In genomic region chr21:44722701-44723100, GRCh38 we compare ENCODE assay signal across 22 cellular contexts. TPM values are rescaled to one million over a fixed set of nuclear protein-coding genes. Genes with fewer than 3 reads are reported as not detected.
DNase-seq lines count a peak whose midpoint lies in the region; ATAC-seq and TF ChIP-seq lines count a peak whose summit lies in the region.
"Had no signal": no experiment of that assay in that cellular context is flagged by ENCODE, and none has a peak within 500 bp of the region (broad histone marks: within the 10 kb centered on the region; RNA-seq: fewer than 3 reads in every experiment).

No MANE protein-coding gene starts in this region.

- no peak overlapping the region for H3K27ac Mint-ChIP-seq in mesothelial cell of epicardium
- H3K27ac Mint-ChIP-seq: activated CD4-positive, alpha-beta T cell treated with anti-CD3 and anti-CD28 coated beads, Interleukin-2, amount 10 ng/mL, durations not matched to agents 24 days and 14 days; stimulated activated naive CD8-positive, alpha-beta T cell treated with anti-CD3 and anti-CD28 coated beads, Interleukin-15, amount 100 ng/mL, for 72 hours had no signal

- H3K4me1 Mint-ChIP-seq in mesothelial cell of epicardium, result peaks cover 21% of the 10 kb centered on the region

- H3K9me3 Mint-ChIP-seq in mesothelial cell of epicardium, result no peaks in the 10 kb centered on the region
- H3K9me3 Mint-ChIP-seq: activated CD4-positive, alpha-beta T cell treated with anti-CD3 and anti-CD28 coated beads, Interleukin-2, amount 10 ng/mL, durations not matched to agents 24 days and 14 days; stimulated activated naive CD8-positive, alpha-beta T cell treated with anti-CD3 and anti-CD28 coated beads, Interleukin-15, amount 100 ng/mL, for 72 hours had no signal

- H3K9me3 ChIP-seq in BLaER1 (no peaks in the 10 kb centered on the region), ES-I3 (ENCODE audit: control insufficient read depth, insufficient read depth, low read length) (no peaks in the 10 kb centered on the region), Peyer's patch (no peaks in the 10 kb centered on the region), uterus (no peaks in the 10 kb centered on the region)
- H3K9me3 ChIP-seq: colonic mucosa had no signal

- no peaks in the 10 kb centered on the region; the same call in 1 of the 2 replicates for H4K20me1 ChIP-seq in BLaER1

- TF ChIP-seq CTCF in mesothelial cell of epicardium (IDR thresholded peaks at IDR 0.05; ENCODE audit: unreplicated experiment) (no peak), Peyer's patch (IDR thresholded peaks at IDR 0.05) (no peak), uterus (IDR thresholded peaks at IDR 0.05) (no peak)

- peak overlapping the region; percentile 51 for H3K4me3 Mint-ChIP-seq in mesothelial cell of epicardium

- H3K27ac ChIP-seq in BLaER1 (peak overlapping the region; percentile 85), Peyer's patch (no peak overlapping the region), uterus (no peak overlapping the region)
- H3K27ac ChIP-seq: colonic mucosa, KMS-11 had no signal

- peaks cover 38% of the 10 kb centered on the region for H3K4me1 ChIP-seq in BLaER1
- H3K4me1 ChIP-seq in ES-I3 (ENCODE audit: insufficient read depth, low read length), result peaks cover 11% of the 10 kb centered on the region
- no peaks in the 10 kb centered on the region for H3K4me1 ChIP-seq in Peyer's patch
- no peaks in the 10 kb centered on the region for H3K4me1 ChIP-seq in uterus
- H3K4me1 ChIP-seq: colonic mucosa had no signal

- H3K27me3 Mint-ChIP-seq in mesothelial cell of epicardium (ENCODE audit: low read depth), result peaks cover 54% of the 10 kb centered on the region

- DNase-seq in NCI-H69 (lab: John Stamatoyannopoulos, UW) (peak; percentile 81), mesothelial cell of epicardium (ENCODE audit: low spot score in 2 of 2, unreplicated experiment in 2 of 2) (no peak), Peyer's patch (no peak), uterus (no peak)
- DNase-seq: activated CD4-positive, alpha-beta T cell treated with anti-CD3 and anti-CD28 coated beads, Interleukin-2, amount 10 ng/mL, durations not matched to agents 24 days and 14 days; activated CD8-positive, alpha-beta memory T cell treated with anti-CD3 and anti-CD28 coated beads, Interleukin-2, amount 50 U/mL, for 48 hours; colonic mucosa; EL; NCI-H1092 treated with DMSO at 0.1 percent for 48 hours; NK-92 treated with Interleukin-12 subunit alpha and Interleukin-12 subunit beta, amount 100 ng/mL, for 24 hours; RPMI8226; stimulated activated CD4-positive, alpha-beta T cell treated with anti-CD3 and anti-CD28 coated beads, Interleukin-1b, Interleukin-23, amount 100 ng/mL, for 48 hours; stimulated activated naive CD8-positive, alpha-beta T cell treated with anti-CD3 and anti-CD28 coated beads, Interleukin-15, amount 100 ng/mL, for 72 hours had no signal

- intact Hi-C loops in uterus (cut with DNase I; ENCODE audit: low total_unique reads), result no loop called here

- H3K27me3 ChIP-seq in BLaER1, result peaks cover 12% of the 10 kb centered on the region; the same call in 1 of the 2 replicates
- H3K27me3 ChIP-seq in Peyer's patch, result peaks cover 0 to 6% of the 10 kb centered on the region in 2 donors
- H3K27me3 ChIP-seq in uterus, result no peaks in the 10 kb centered on the region

- TF ChIP-seq POLR2A in Peyer's patch (IDR thresholded peaks at IDR 0.05) (no peak), uterus (IDR thresholded peaks at IDR 0.05) (no peak)

- H3K36me3 Mint-ChIP-seq in mesothelial cell of epicardium, result no peaks in the 10 kb centered on the region

- H3K9ac ChIP-seq in BLaER1 (peak overlapping the region; percentile 69), ES-I3 (ENCODE audit: low read depth, low read length) (peak overlapping the region; percentile 37; the same call in 1 of the 2 replicates)
- H3K9ac ChIP-seq: KMS-11 had no signal

- H3K4me2 ChIP-seq in BLaER1, result peak overlapping the region; percentile 97
- H3K4me2 ChIP-seq: KMS-11 had no signal

- ATAC-seq in GM21526 (IDR thresholded peaks at IDR 0.05; ENCODE audit: low FRiP score, unreplicated experiment) (no peak), HG03521 (IDR thresholded peaks at IDR 0.05; ENCODE audit: unreplicated experiment) (no peak)

- H3K36me3 ChIP-seq in BLaER1, result no peaks in the 10 kb centered on the region
- H3K36me3 ChIP-seq in ES-I3 (ENCODE audit: insufficient read depth, low read length), result no peaks in the 10 kb centered on the region
- no peaks in the 10 kb centered on the region for H3K36me3 ChIP-seq in Peyer's patch
- H3K36me3 ChIP-seq in uterus, result no peaks in the 10 kb centered on the region
- H3K36me3 ChIP-seq: colonic mucosa had no signal

- H3K4me3 ChIP-seq in BLaER1 (peak overlapping the region; percentile 59), Peyer's patch (no peak overlapping the region), uterus (no peak overlapping the region)
- H3K4me3 ChIP-seq: colonic mucosa had no signal

RNA-seq across cellular contexts. Expression of gene TSPEAR, which starts 11.3 kb away (rescaled TPM):
- total RNA-seq in mesothelial cell of epicardium (0.09 to 0.11 TPM (median 0.11 TPM) in 3 replicates), Peyer's patch (under 1 TPM in 1 of 4 donors, not detected in 3; 0.47 TPM), uterus (under 1 TPM in 3 of 4 donors, not detected in 1; 0.18 to 0.69 (median 0.51) TPM)
- total RNA-seq: activated CD4-positive, alpha-beta T cell treated with anti-CD3 and anti-CD28 coated beads, Interleukin-2, amount 10 ng/mL, durations not matched to agents 24 days and 14 days; colonic mucosa; endothelial cell of umbilical vein; fibroblast of villous mesenchyme; osteoblast had no signal

RNA-seq across cellular contexts. Expression of gene KRTAP10-12, which starts 25.7 kb away (rescaled TPM):
- total RNA-seq in mesothelial cell of epicardium (not detected in 3 replicates), Peyer's patch (not detected), uterus (not detected)
- total RNA-seq: activated CD4-positive, alpha-beta T cell treated with anti-CD3 and anti-CD28 coated beads, Interleukin-2, amount 10 ng/mL, durations not matched to agents 24 days and 14 days; colonic mucosa; endothelial cell of umbilical vein; fibroblast of villous mesenchyme; osteoblast; urinary bladder had no signal

RNA-seq across cellular contexts. Expression of gene KRTAP12-1, which starts 40.7 kb away (rescaled TPM):
- total RNA-seq in mesothelial cell of epicardium (not detected in 3 replicates), Peyer's patch (not detected), uterus (1 to 10 TPM in 1 of 4 donors, not detected in 3; 1.5 TPM)
- total RNA-seq: activated CD4-positive, alpha-beta T cell treated with anti-CD3 and anti-CD28 coated beads, Interleukin-2, amount 10 ng/mL, durations not matched to agents 24 days and 14 days; colonic mucosa; endothelial cell of umbilical vein; fibroblast of villous mesenchyme; osteoblast; urinary bladder had no signal

RNA-seq across cellular contexts. Expression of gene KRTAP12-2, which starts 56.0 kb away (rescaled TPM):
- not detected in 3 replicates for total RNA-seq in mesothelial cell of epicardium
- not detected for total RNA-seq in Peyer's patch
- total RNA-seq in uterus, result not detected
- total RNA-seq: activated CD4-positive, alpha-beta T cell treated with anti-CD3 and anti-CD28 coated beads, Interleukin-2, amount 10 ng/mL, durations not matched to agents 24 days and 14 days; colonic mucosa; endothelial cell of umbilical vein; fibroblast of villous mesenchyme; osteoblast; urinary bladder had no signal
